Comparison of ENCODE assay signal across 28 cellular contexts in genomic region chr2:22361571-22361970, GRCh38.
"Had no signal": no experiment of that assay in that cellular context is flagged by ENCODE, and none has a peak within 500 bp of the region (broad histone marks: within the 10 kb centered on the region; RNA-seq: fewer than 3 reads in every experiment).

No MANE protein-coding gene starts in this region.

- DNase-seq: colonic mucosa; cortex of kidney; dermis blood vessel endothelial cell; dorsolateral prefrontal cortex; effector CD4-positive, alpha-beta T cell; effector CD8-positive, alpha-beta T cell; effector memory CD4-positive, alpha-beta T cell; effector memory CD8-positive, alpha-beta T cell; endodermal cell; erythroblast; esophagus squamous epithelium; foreskin fibroblast; foreskin keratinocyte; foreskin melanocyte; gastrocnemius medialis; glutamatergic neuron; head of caudate nucleus; heart left ventricle; heart right ventricle had no signal

- H3K27ac ChIP-seq: colonic mucosa, coronary artery, dorsolateral prefrontal cortex, epithelial cell of prostate, esophagus muscularis mucosa, esophagus squamous epithelium, foreskin keratinocyte, gastrocnemius medialis, gastroesophageal sphincter, heart left ventricle, heart right ventricle had no signal

- H3K36me3 ChIP-seq: colonic mucosa, esophagus muscularis mucosa, esophagus squamous epithelium, gastrocnemius medialis, gastroesophageal sphincter, heart left ventricle, heart right ventricle had no signal

- ATAC-seq: effector memory CD8-positive, alpha-beta T cell; esophagus mucosa; foreskin keratinocyte; gastrocnemius medialis; gastroesophageal sphincter; heart left ventricle; heart right ventricle had no signal

- H3K4me1 ChIP-seq: colonic mucosa, esophagus muscularis mucosa, esophagus squamous epithelium, foreskin keratinocyte, gastrocnemius medialis, gastroesophageal sphincter, heart left ventricle, heart right ventricle had no signal

- H3K9me3 ChIP-seq: colonic mucosa, esophagus muscularis mucosa, esophagus squamous epithelium, gastrocnemius medialis, gastroesophageal sphincter, heart left ventricle, heart right ventricle had no signal

- FAIRE-seq: colon, endometrium, endothelial cell of umbilical vein, frontal cortex had no signal

- H3K4me3 ChIP-seq: colonic mucosa, coronary artery, dorsolateral prefrontal cortex, esophagus muscularis mucosa, esophagus squamous epithelium, gastrocnemius medialis, gastroesophageal sphincter, heart left ventricle, heart right ventricle had no signal

- H3K27me3 ChIP-seq: colonic mucosa, esophagus muscularis mucosa, esophagus squamous epithelium, foreskin keratinocyte, gastrocnemius medialis, gastroesophageal sphincter, heart left ventricle, heart right ventricle had no signal
